ENCODE assay signal across 8 cellular contexts in the genomic region with DNA sequence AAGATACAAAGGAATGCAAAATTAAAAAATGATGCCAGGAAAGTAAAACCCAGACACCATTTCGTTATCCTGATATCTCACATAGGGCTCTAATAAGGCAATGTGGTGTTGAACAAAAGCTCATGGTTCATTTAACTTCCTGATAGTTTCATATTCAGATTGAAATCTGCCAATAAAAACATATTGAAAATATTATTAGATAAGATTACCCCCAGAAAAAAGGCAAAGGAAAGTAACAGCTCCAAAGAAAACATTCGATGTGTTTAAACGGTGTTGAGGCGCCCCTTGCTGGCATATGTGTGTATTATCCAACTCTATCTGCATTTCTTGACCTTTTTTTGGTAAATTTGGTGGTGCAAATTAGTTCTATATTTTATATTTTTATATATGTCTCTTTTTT.
DNase-seq lines count a peak whose midpoint lies in the region; ATAC-seq and TF ChIP-seq lines count a peak whose summit lies in the region.

No MANE protein-coding gene starts in this region.

- no peak overlapping the region for H2AK5ac ChIP-seq in mesendoderm (ENCODE audit: low read length)

- no peak overlapping the region for H2BK120ac ChIP-seq in mesendoderm (ENCODE audit: low read depth, low read length)

- no peak overlapping the region for H3K4me3 ChIP-seq in mesendoderm (ENCODE audit: low read length)
- no peak overlapping the region for H3K4me3 ChIP-seq in transverse colon

- H3K27me3 ChIP-seq in mesendoderm (ENCODE audit: insufficient read depth, low read length, poor library complexity) = no peaks in the 10 kb centered on the region
- H3K27me3 ChIP-seq in transverse colon = no peaks in the 10 kb centered on the region

- TF ChIP-seq CTCF in VCaP (conservative IDR thresholded peaks at IDR 0.05) (peak; percentile 74), transverse colon (IDR thresholded peaks at IDR 0.05) (peak; percentile 64 to 82 (median 68))

- intact Hi-C loops in transverse colon (cut with DNase I; ENCODE audit: low total_unique reads) = loop anchor here (1.0 kb wide), 1 partner anchor 170 kb away; no protein-coding TSS in a partner anchor

- H3K4me2 ChIP-seq in mesendoderm (ENCODE audit: low read length) = no peak overlapping the region

- H2BK15ac ChIP-seq in mesendoderm (replicated peaks; ENCODE audit: low read depth) = no peak overlapping the region

- no CpG with 5 or more reads among the region's 4 CpGs for WGBS in mesendoderm (ENCODE audit: extremely low coverage, insufficient coverage, low lambda C conversion rate)
- WGBS in transverse colon (ENCODE audit: low coverage in 1 of 2), 2 donors = 22 to 26% methylated on average over 4 of the region's 4 CpGs

- no peaks in the 10 kb centered on the region for H3K79me2 ChIP-seq in mesendoderm (ENCODE audit: control insufficient read depth, insufficient read depth, low read length)

- DNase-seq in DMS 273 treated with DMSO at 0.1 percent for 48 hours (lab: John Stamatoyannopoulos, UW) (peak; percentile 2), KBM-7 (peak; percentile 31), dermis microvascular lymphatic vessel endothelial cell (ENCODE audit: low read depth in 2 of 2) (peak; percentile 72 to 83), mesendoderm (peak; percentile 40), transverse colon (peak; percentile 39), hepatic stellate cell (ENCODE audit: low spot score) (no peak)

- H4K8ac ChIP-seq in mesendoderm (ENCODE audit: low read depth, low read length) = no peak overlapping the region

- TF ChIP-seq POLR2A in transverse colon (IDR thresholded peaks at IDR 0.05) = no peak

- H3K56ac ChIP-seq in mesendoderm (ENCODE audit: low read length) = no peak overlapping the region

- no peaks in the 10 kb centered on the region for H3K79me1 ChIP-seq in mesendoderm (ENCODE audit: low read length)

- H3K36me3 ChIP-seq in mesendoderm (ENCODE audit: control insufficient read depth, insufficient read depth, low read length) = no peaks in the 10 kb centered on the region
- H3K36me3 ChIP-seq in transverse colon = peaks cover 0 to 24% (median 11%) of the 10 kb centered on the region in 4 donors

- no peak overlapping the region for H4K5ac ChIP-seq in mesendoderm (ENCODE audit: low read length)

- in situ Hi-C loops in KBM-7 (cut with MboI; ENCODE audit: low pct_unique_long_range_greater_than_20kb, low sequenced_read_pairs) = no loop called here
- in situ Hi-C loops in transverse colon (cut with MboI; ENCODE audit: low pct_ligation_motif_present in 1 of 4, low pct_unique_long_range_greater_than_20kb in 1 of 4, low sequenced_read_pairs in 3 of 4) = loop anchor here in 3 of 4 donors (10.0 kb wide), 3 partner anchors 166 to 226 kb away; a partner anchor contains a TSS

- no peak overlapping the region for H3K23ac ChIP-seq in mesendoderm (ENCODE audit: low read length)

- H3K27ac ChIP-seq in VCaP = peak overlapping the region; percentile 34
- H3K27ac ChIP-seq in mesendoderm (ENCODE audit: low read depth, low read length) = no peak overlapping the region
- H3K27ac ChIP-seq in transverse colon = no peak overlapping the region

- no peak for ATAC-seq in GM18519 (IDR thresholded peaks at IDR 0.05; ENCODE audit: low FRiP score, unreplicated experiment)

- H3K4me1 ChIP-seq in mesendoderm (ENCODE audit: control insufficient read depth, low read depth, low read length) = no peaks in the 10 kb centered on the region
- peaks cover 0 to 5% (median 0%) of the 10 kb centered on the region in 4 donors for H3K4me1 ChIP-seq in transverse colon

- no peak overlapping the region for H3K4ac ChIP-seq in mesendoderm (ENCODE audit: low read depth, low read length)

- no peak overlapping the region for H3K18ac ChIP-seq in mesendoderm (ENCODE audit: low read length)

- H3K9ac ChIP-seq in mesendoderm (ENCODE audit: low read length) = no peak overlapping the region

- H2BK5ac ChIP-seq in mesendoderm (ENCODE audit: low read length) = no peak overlapping the region

- no peak for TF ChIP-seq EP300 in transverse colon (IDR thresholded peaks at IDR 0.05; ENCODE audit: low read depth)

- no peaks in the 10 kb centered on the region for H3K9me3 ChIP-seq in transverse colon
